Comparison of ENCODE assay signal across 13 cellular contexts in the genomic region with DNA sequence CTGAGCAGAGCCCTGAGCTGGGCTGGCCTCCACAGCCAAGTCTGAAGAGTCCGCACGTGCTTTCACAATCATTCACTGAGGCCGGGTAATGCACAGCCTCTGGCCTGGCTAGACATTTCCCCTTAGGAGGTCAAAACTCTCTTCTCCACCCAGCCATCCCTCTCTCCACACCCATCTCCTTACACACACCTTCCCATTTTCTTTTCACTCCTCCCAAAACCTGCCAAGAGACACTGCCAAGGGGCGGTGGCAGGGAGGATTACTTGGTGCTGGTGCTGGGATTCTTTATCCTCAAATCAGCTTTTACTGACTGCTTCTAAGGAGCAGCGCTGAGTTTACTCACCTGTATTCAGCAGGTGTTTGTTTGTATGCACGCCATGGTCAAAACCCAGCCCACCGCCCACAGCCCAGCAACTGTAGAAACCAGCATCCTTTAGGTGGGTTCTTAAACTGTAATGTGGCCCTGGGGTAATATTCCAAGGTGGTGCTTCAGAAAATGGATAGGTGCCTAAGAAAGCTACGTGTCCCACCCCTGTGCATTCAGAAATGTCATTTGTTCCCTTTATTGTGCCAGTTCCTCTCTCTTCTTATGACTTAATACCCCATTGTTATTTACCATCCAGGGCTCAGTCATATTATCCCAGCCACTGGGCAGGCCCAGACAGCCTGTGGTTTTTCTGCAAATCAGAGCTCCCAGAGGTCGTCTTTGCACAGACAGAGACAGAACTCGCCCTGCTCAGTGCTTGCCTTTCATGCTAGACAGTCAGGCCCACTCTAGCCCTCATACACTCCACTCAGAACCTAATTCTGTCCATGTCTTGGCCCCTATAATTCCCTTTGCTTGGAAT.
A peak's percentile ranks its signal among the peaks of the same experiment; 100 is the strongest.
DNase-seq lines count a peak whose midpoint lies in the region; ATAC-seq and TF ChIP-seq lines count a peak whose summit lies in the region.
"Had no signal": no experiment of that assay in that cellular context is flagged by ENCODE, and none has a peak within 500 bp of the region (broad histone marks: within the 10 kb centered on the region; RNA-seq: fewer than 3 reads in every experiment).

No MANE protein-coding gene starts in this region.

- H2BK120ac ChIP-seq in H9 (ENCODE audit: low read depth, low read length, poor library complexity, severe bottlenecking) = no peak overlapping the region

- no peaks in the 10 kb centered on the region for H3K9me3 Mint-ChIP-seq in H9
- H3K9me3 Mint-ChIP-seq: CD8-positive, alpha-beta T cell had no signal

- H3K23ac ChIP-seq in H9 (ENCODE audit: insufficient read length, low read depth, low read length) = no peak overlapping the region

- H2BK20ac ChIP-seq in H9 (ENCODE audit: low read depth, low read length, poor library complexity, severe bottlenecking) = no peak overlapping the region

- no peak overlapping the region for H3T11ph ChIP-seq in H9 (ENCODE audit: low read length)

- no peaks in the 10 kb centered on the region for H3K23me2 ChIP-seq in H9 (ENCODE audit: insufficient read length, low read depth, low read length, poor library complexity, severe bottlenecking)

- no peak for DNase-seq in H9
- DNase-seq in NOMO-1 treated with DMSO at 0.1 percent for 48 hours (lab: John Stamatoyannopoulos, UW; ENCODE audit: unreplicated experiment) = peak; percentile 83
- DNase-seq in glomerular visceral epithelial cell (ENCODE audit: extremely low spot score) = peak; percentile 28
- no peak for DNase-seq in NCI-H1092 treated with DMSO at 0.1 percent for 48 hours (lab: John Stamatoyannopoulos, UW)
- no peak for DNase-seq in NCI-H1930 (lab: John Stamatoyannopoulos, UW)
- DNase-seq: activated CD4-positive, CD25-positive, alpha-beta regulatory T cell; activated T-cell treated with anti-CD3 and anti-CD28 coated beads, Interleukin-2, amount 50 U/mL, for 48 hours; CD8-positive, alpha-beta T cell had no signal

- no peak overlapping the region for H2BK12ac ChIP-seq in H9 (ENCODE audit: insufficient read length, low read depth, low read length)

- H4K91ac ChIP-seq in H9 (ENCODE audit: insufficient read length, low read depth, low read length) = peak overlapping the region; percentile 12

- H2AK5ac ChIP-seq in H9 (ENCODE audit: insufficient read length, low read length) = no peak overlapping the region

- H2AFZ ChIP-seq in H9 (ENCODE audit: low read length) = no peak overlapping the region

- no peaks in the 10 kb centered on the region for H3K9me3 ChIP-seq in H9 (ENCODE audit: control insufficient read depth, low read depth, low read length)

- no peaks in the 10 kb centered on the region for H4K20me1 ChIP-seq in H9 (ENCODE audit: control insufficient read depth, insufficient read depth, insufficient read length)

- TF ChIP-seq CTCF in H9 (conservative IDR thresholded peaks at IDR 0.05) = no peak

- no peak overlapping the region for H3K9ac ChIP-seq in H9 (ENCODE audit: extremely low read depth, insufficient read length, low read length)

- no peak overlapping the region for H4K5ac ChIP-seq in H9 (ENCODE audit: insufficient read length, low read depth, low read length)

- H3K27ac Mint-ChIP-seq in H9 = peak overlapping the region in 2 of 3 experiments; percentile 49 to 63; a peak in 3 of 7 replicates
- H3K27ac Mint-ChIP-seq: CD8-positive, alpha-beta T cell had no signal

- no peak overlapping the region for H3K18ac ChIP-seq in H9 (ENCODE audit: insufficient read length, low read depth, low read length)

- no peak overlapping the region for H2BK15ac ChIP-seq in H9 (ENCODE audit: low read depth, low read length)

- no peaks in the 10 kb centered on the region for H3K36me3 Mint-ChIP-seq in H9 (ENCODE audit: insufficient read depth in 1 of 3, low read depth in 3 of 3)
- H3K36me3 Mint-ChIP-seq: CD8-positive, alpha-beta T cell had no signal

- H2BK5ac ChIP-seq in H9 (ENCODE audit: insufficient read length, low read length) = no peak overlapping the region

- H4K8ac ChIP-seq in H9 (replicated peaks; ENCODE audit: insufficient read length, low read depth, low read length) = no peak overlapping the region

- WGBS in H9 (ENCODE audit: extremely low coverage, insufficient read length, low lambda C conversion rate) = no CpG with 5 or more reads among the region's 10 CpGs

- H3K4me1 ChIP-seq in H9 (ENCODE audit: insufficient read depth, low read length) = 0 out of 2 replicates have a peak, but pooled peaks cover 4% of the 10 kb centered on the region

- H3K4ac ChIP-seq in H9 (ENCODE audit: low read depth, low read length) = no peak overlapping the region

- H3K56ac ChIP-seq in H9 (ENCODE audit: insufficient read length, low read depth, low read length) = no peak overlapping the region

- H3K4me3 Mint-ChIP-seq in H9 = no peak overlapping the region
- H3K4me3 Mint-ChIP-seq: CD8-positive, alpha-beta T cell had no signal

- no peak overlapping the region for H3K14ac ChIP-seq in H9 (ENCODE audit: insufficient read depth, low read length)

- no peak overlapping the region for H3K27ac ChIP-seq in H9 (ENCODE audit: insufficient read length, low read depth, low read length)
- H3K27ac ChIP-seq: cardiac muscle cell had no signal

- no peaks in the 10 kb centered on the region for H3K27me3 ChIP-seq in H9 (ENCODE audit: insufficient read depth, low read length)
- H3K27me3 ChIP-seq: cardiac muscle cell had no signal

- no peaks in the 10 kb centered on the region for H3K27me3 Mint-ChIP-seq in H9 (ENCODE audit: low read depth)

- no peaks in the 10 kb centered on the region for H3K79me1 ChIP-seq in H9 (ENCODE audit: insufficient read depth, low read depth, low read length, poor library complexity, severe bottlenecking)

- peaks cover 23 to 31% of the 10 kb centered on the region in 2 experiments for H3K4me1 Mint-ChIP-seq in H9

- peak; percentile 52 for ATAC-seq in GM18861 (IDR thresholded peaks at IDR 0.05; ENCODE audit: unreplicated experiment)
- no peak for ATAC-seq in GM21360 (IDR thresholded peaks at IDR 0.05; ENCODE audit: unreplicated experiment)
- no peak for ATAC-seq in HG03571 (IDR thresholded peaks at IDR 0.05; ENCODE audit: unreplicated experiment)
- ATAC-seq: CD8-positive, alpha-beta T cell; K562 had no signal

- no peaks in the 10 kb centered on the region for H3K79me2 ChIP-seq in H9 (ENCODE audit: insufficient read depth, low read length)

- H3K4me2 ChIP-seq in H9 (ENCODE audit: insufficient read depth, insufficient read length, low read length) = no peak overlapping the region

Comparison
In these comparisons a context has a peak if more than half of its experiments do, and no peak if none do; other contexts are left out.
1. DNase-seq: peak in NOMO-1 treated with DMSO at 0.1 percent for 48 hours (single experiment) and glomerular visceral epithelial cell (single experiment); none in H9 (single experiment), NCI-H1092 treated with DMSO at 0.1 percent for 48 hours (single experiment) and NCI-H1930 (0 of 2).